ENCODE assay signal across 1 cellular context in genomic region chr1:46133181-46133658, GRCh38.
TF ChIP-seq lines count a peak whose summit lies in the region.

No MANE protein-coding gene starts in this region.

TF ChIP-seq in SK-N-SH, 30 proteins besides CTCF, POLR2A, EP300 and RAD21 (continued from another document):
- TF ChIP-seq USF1 (IDR thresholded peaks at IDR 0.05; ENCODE audit: borderline replicate concordance, low read depth) (no peak), PBX3 (IDR thresholded peaks at IDR 0.05) (no peak), REST (IDR thresholded peaks at IDR 0.05; ENCODE audit: low read depth, low read length) (0 out of 2 replicates have a peak, but pooled peaks have one; percentile 2), TCF12 (IDR thresholded peaks at IDR 0.05) (no peak), RFX5 (IDR thresholded peaks at IDR 0.05; ENCODE audit: low read length) (peak; percentile 27; the same call in 1 of the 2 replicates), NFIC (IDR thresholded peaks at IDR 0.05; ENCODE audit: borderline replicate concordance) (no peak)
